35 cellular contexts compared by ENCODE assay signal in genomic region chr7:92268921-92269320, GRCh38.
"Had no signal": no experiment of that assay in that cellular context is flagged by ENCODE, and none has a peak within 500 bp of the region (broad histone marks: within the 10 kb centered on the region; RNA-seq: fewer than 3 reads in every experiment).

No MANE protein-coding gene starts in this region.

- DNase-seq: activated B cell treated with CpG ODN at 0.5 μM for 24 hours; activated CD4-positive, alpha-beta memory T cell treated with anti-CD3 and anti-CD28 coated beads for 36 hours; activated CD4-positive, alpha-beta T cell treated with anti-CD3 and anti-CD28 coated beads for 1 hour; activated CD4-positive, alpha-beta T cell treated with anti-CD3 and anti-CD28 coated beads for 36 hours; activated CD4-positive, alpha-beta T cell treated with anti-CD3 and anti-CD28 coated beads for 48 hours; activated CD4-positive, alpha-beta T cell treated with anti-CD3 and anti-CD28 coated beads, Interleukin-2, amount 10 ng/mL, durations not matched to agents 7 days and 5 days; activated CD8-positive, alpha-beta memory T cell treated with anti-CD3 and anti-CD28 coated beads, Interleukin-2, amount 50 U/mL, for 4 hours; activated CD8-positive, alpha-beta T cell treated with anti-CD3 and anti-CD28 coated beads for 36 hours; activated effector memory CD4-positive, alpha-beta T cell treated with anti-CD3 and anti-CD28 coated beads, Interleukin-2, amount 50 U/mL, for 16 hours; activated gamma-delta T cell treated with Interleukin-2 at 50 U/mL for 16 hours; activated naive CD4-positive, alpha-beta T cell; activated naive CD4-positive, alpha-beta T cell treated with anti-CD3 and anti-CD28 coated beads for 36 hours; activated naive CD4-positive, alpha-beta T cell treated with anti-CD3 and anti-CD28 coated beads, Interleukin-2, amount 50 U/mL, for 16 hours; activated naive CD8-positive, alpha-beta T cell treated with anti-CD3 and anti-CD28 coated beads for 36 hours; activated T-cell treated with anti-CD3 and anti-CD28 coated beads for 4 hours; activated T-cell treated with anti-CD3 and anti-CD28 coated beads, Interleukin-2, amount 50 U/mL, for 1 hour; activated T-cell treated with anti-CD3 and anti-CD28 coated beads, Interleukin-2, amount 50 U/mL, for 4 hours; activated T-cell treated with anti-CD3 and anti-CD28 coated beads, Interleukin-2, amount 50 U/mL, for 72 hours; adrenal gland; amniotic stem cell; aorta; body of pancreas; brain microvascular endothelial cell; caudate nucleus; cerebellar nuclear complex; T-helper 1 cell; T-helper 2 cell; T-helper 9 cell had no signal

- ATAC-seq: activated CD4-positive, alpha-beta T cell treated with anti-CD3 and anti-CD28 coated beads for 36 hours; activated CD8-positive, alpha-beta T cell treated with anti-CD3 and anti-CD28 coated beads for 36 hours; activated naive CD4-positive, alpha-beta T cell treated with anti-CD3 and anti-CD28 coated beads, Interleukin-2, amount 50 U/mL, for 72 hours; activated T-cell treated with anti-CD3 and anti-CD28 coated beads, Interleukin-2, amount 50 U/mL, for 4 hours; activated T-cell treated with anti-CD3 and anti-CD28 coated beads, Interleukin-2, amount 50 U/mL, for 72 hours; activated T-helper 17 cell treated with anti-CD3 and anti-CD28 coated beads, Interleukin-2, amount 50 U/mL, for 72 hours; body of pancreas had no signal

- H3K36me3 ChIP-seq: adrenal gland, brain microvascular endothelial cell, breast epithelium, cardiac muscle cell had no signal

- FAIRE-seq: astrocyte, TTC549 had no signal

- H3K4me1 ChIP-seq: adrenal gland, body of pancreas, breast epithelium had no signal

- H3K4me3 ChIP-seq: adrenal gland, body of pancreas, breast epithelium, cardiac muscle cell had no signal

- H3K27ac ChIP-seq: adrenal gland, body of pancreas, brain microvascular endothelial cell, breast epithelium, cardiac muscle cell, VCaP had no signal

- H3K27me3 ChIP-seq: adrenal gland, body of pancreas, brain microvascular endothelial cell, breast epithelium, cardiac muscle cell had no signal

- H3K9me3 ChIP-seq: adrenal gland, body of pancreas, breast epithelium had no signal
